ENCODE assay signal across 1 cellular context in the genomic region with DNA sequence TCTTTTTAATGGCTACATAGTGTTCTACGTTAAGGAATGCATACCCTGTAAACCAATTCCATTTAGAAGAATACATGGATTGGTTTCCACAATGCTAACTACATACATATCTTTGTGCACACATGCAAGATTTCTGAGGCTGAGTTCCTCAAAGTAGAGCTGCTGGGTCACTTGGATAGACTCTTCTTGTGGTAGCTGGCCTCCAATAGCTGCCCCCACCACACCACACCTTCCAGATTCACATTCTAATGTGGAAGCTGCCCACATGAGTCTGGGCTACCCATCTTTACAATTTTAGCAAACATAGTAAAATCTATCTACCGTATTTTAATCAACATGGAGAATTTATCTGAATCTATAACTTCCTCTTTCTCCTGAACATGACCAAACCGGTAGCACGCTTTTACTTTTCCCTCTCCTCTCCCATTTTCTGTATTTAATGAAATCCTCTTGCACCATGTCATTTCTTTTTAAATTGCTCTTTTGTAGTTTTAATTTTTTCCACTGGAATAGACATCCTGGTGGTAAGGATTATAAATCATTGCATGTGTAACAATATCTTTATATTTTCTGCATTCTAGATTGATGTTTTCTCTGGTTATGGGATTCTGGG.
TF ChIP-seq lines count a peak whose summit lies in the region.

No MANE protein-coding gene starts in this region.

TF ChIP-seq in K562, 482 proteins besides CTCF, POLR2A, EP300 and RAD21 (continued from another document):
- TF ChIP-seq CTCFL (IDR thresholded peaks at IDR 0.05; ENCODE audit: borderline replicate concordance, insufficient read depth, low read depth, low read length, poor library complexity, severe bottlenecking) (no peak), C11orf30 (IDR thresholded peaks at IDR 0.05; ENCODE audit: low read depth) (no peak), MEIS2 (IDR thresholded peaks at IDR 0.05; ENCODE audit: partially characterized antibody) (no peak), MGA (IDR thresholded peaks at IDR 0.05) (no peak), HMGN3 (IDR thresholded peaks at IDR 0.05; ENCODE audit: borderline replicate concordance, extremely low read depth, insufficient read length, low read depth, low read length) (no peak), ZNF212 (CRISPR knock-in tag; IDR thresholded peaks at IDR 0.05) (no peak), ZBTB26 (CRISPR knock-in tag; IDR thresholded peaks at IDR 0.05) (no peak), NRF1 (conservative IDR thresholded peaks at IDR 0.05 in 1 of 2, IDR thresholded peaks at IDR 0.05 in 1 of 2) (no peak), MYC (IDR thresholded peaks at IDR 0.05; ENCODE audit: low read depth, low read length) (0 out of 2 replicates have a peak, but pooled peaks have one; percentile 15), MYC (CRISPR knock-in tag; IDR thresholded peaks at IDR 0.05; ENCODE audit: borderline replicate concordance, low read depth) (no peak), NR4A1 (CRISPR knock-in tag; IDR thresholded peaks at IDR 0.05) (no peak), NR4A1 (tag; IDR thresholded peaks at IDR 0.05) (peak; percentile 30; the same call in 1 of the 2 replicates)
